ENCODE assay signal across 8 cellular contexts in the genomic region with DNA sequence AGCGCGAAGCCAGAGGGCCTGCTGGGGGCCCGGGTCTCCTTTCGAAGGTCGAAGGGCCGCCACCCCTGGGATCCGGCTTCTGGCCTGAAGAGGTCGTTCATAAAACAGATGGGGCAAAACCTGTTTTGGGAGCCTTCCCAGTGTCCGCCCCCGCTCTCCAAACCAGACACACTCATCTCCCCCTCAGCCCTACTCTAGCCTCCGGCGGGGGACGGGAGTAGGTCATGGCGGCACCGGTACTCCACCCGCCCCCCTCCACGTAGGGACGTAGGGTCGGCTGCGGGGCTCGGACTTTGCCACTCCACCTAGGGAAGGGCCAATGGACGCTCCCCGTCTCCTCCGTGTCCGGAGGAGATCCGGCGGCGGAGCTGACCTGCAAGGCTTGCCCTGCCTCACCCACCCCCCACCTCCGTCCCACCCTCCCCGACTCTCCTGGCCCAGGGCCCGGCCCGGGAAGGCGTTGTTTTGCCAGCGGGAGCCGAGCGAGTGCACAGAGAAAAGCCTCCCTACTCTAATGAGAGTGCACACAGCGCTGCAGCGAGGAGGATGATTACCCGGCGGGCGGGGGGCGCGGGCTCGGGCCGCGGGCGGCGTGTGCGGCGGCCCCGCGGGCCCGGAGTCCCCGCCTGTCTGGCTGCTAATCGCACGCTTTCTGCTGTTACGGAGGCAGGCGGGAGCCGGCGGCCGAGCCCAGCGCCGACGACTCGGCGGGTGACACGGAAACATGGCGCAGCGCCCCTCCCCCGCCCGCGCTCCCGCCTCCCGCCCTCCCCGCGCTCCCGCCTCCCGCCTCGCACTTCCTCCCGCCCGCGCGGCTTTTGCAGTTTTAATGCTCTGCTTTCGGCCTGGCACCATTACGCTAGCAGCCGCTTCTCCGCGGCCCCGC. TPM values are rescaled to one million over a fixed set of nuclear protein-coding genes. Genes with fewer than 3 reads are reported as not detected.
DNase-seq lines count a peak whose midpoint lies in the region; ATAC-seq and TF ChIP-seq lines count a peak whose summit lies in the region.

No MANE protein-coding gene starts in this region.

- no TSS peak for BruUV-seq in Caco-2 (replicated peaks; lab: Mats Ljungman, UMichigan)

- peaks cover 13% of the 10 kb centered on the region for H3K36me3 Mint-ChIP-seq in Caco-2 (ENCODE audit: insufficient read depth, unreplicated experiment)
- no peaks in the 10 kb centered on the region for H3K36me3 Mint-ChIP-seq in activated naive CD8-positive, alpha-beta T cell treated with anti-CD3 and anti-CD28 coated beads, Interleukin-2, amount 10 ng/mL, durations not matched to agents 7 days and 5 days

- H3K4me3 ChIP-seq in Caco-2 (ENCODE audit: low read depth, low read length) (peak overlapping the region; percentile 66), HUES6 (ENCODE audit: low read depth, low read length) (peak overlapping the region; percentile 58), left ventricle myocardium inferior (peak overlapping the region; percentile 72), psoas muscle (peak overlapping the region; percentile 67)

- peak overlapping the region; percentile 94 for H3K9ac ChIP-seq in HUES6 (ENCODE audit: low read length)

- H3K4me1 Mint-ChIP-seq in Caco-2 (ENCODE audit: low read depth, unreplicated experiment), result peaks cover 1% of the 10 kb centered on the region
- H3K4me1 Mint-ChIP-seq in activated naive CD8-positive, alpha-beta T cell treated with anti-CD3 and anti-CD28 coated beads, Interleukin-2, amount 10 ng/mL, durations not matched to agents 7 days and 5 days, result peaks cover 3% of the 10 kb centered on the region

- ATAC-seq in activated naive CD8-positive, alpha-beta T cell treated with anti-CD3 and anti-CD28 coated beads, Interleukin-2, amount 10 ng/mL, durations not matched to agents 7 days and 5 days (ENCODE audit: low read depth), result peak; percentile 34
- peak in 3 of 4 donors; percentile 14 to 35 (median 16) for ATAC-seq in psoas muscle
- ATAC-seq in GM19328 (IDR thresholded peaks at IDR 0.05; ENCODE audit: unreplicated experiment), result no peak
- ATAC-seq in HG03095 (IDR thresholded peaks at IDR 0.05; ENCODE audit: unreplicated experiment), result no peak

- TF ChIP-seq CTCF in Caco-2 (IDR thresholded peaks at IDR 0.05; ENCODE audit: insufficient read depth in 1 of 2, low read depth in 1 of 2, low read length in 1 of 2, severe bottlenecking in 1 of 2, unreplicated experiment in 1 of 2), result no peak
- no peak for TF ChIP-seq CTCF in left ventricle myocardium inferior (IDR thresholded peaks at IDR 0.05; ENCODE audit: borderline replicate concordance)
- TF ChIP-seq CTCF in psoas muscle (IDR thresholded peaks at IDR 0.05), result no peak

- CTCF ChIA-PET in Caco-2 (lab: Charles Lee), result no interaction called here

- H3K4me3 Mint-ChIP-seq in Caco-2 (ENCODE audit: unreplicated experiment), result peak overlapping the region; percentile 76
- H3K4me3 Mint-ChIP-seq in activated naive CD8-positive, alpha-beta T cell treated with anti-CD3 and anti-CD28 coated beads, Interleukin-2, amount 10 ng/mL, durations not matched to agents 7 days and 5 days, result peak overlapping the region; percentile 81

- intact Hi-C loops in Caco-2 (cut with micrococcal nuclease; ENCODE audit: unreplicated experiment) (loop anchor here (10.0 kb wide), 1 partner anchor 369 kb away; no protein-coding TSS in a partner anchor), left ventricle myocardium inferior (cut with micrococcal nuclease) (no loop called here), psoas muscle (cut with DNase I) (no loop called here)

- H3K4me1 ChIP-seq in Caco-2 (peaks cover 9% of the 10 kb centered on the region), HUES6 (ENCODE audit: control insufficient read depth, insufficient read depth, low read length) (peaks cover 37% of the 10 kb centered on the region), left ventricle myocardium inferior (peaks cover 35% of the 10 kb centered on the region), psoas muscle (peaks cover 23% of the 10 kb centered on the region)

- no peaks in the 10 kb centered on the region for H3K27me3 ChIP-seq in Caco-2 (replicated peaks; ENCODE audit: control insufficient read depth, insufficient read depth, low read length)
- peaks cover 55% of the 10 kb centered on the region for H3K27me3 ChIP-seq in HUES6 (ENCODE audit: control insufficient read depth, insufficient read depth, low read length)
- H3K27me3 ChIP-seq in left ventricle myocardium inferior (ENCODE audit: low read depth), result no peaks in the 10 kb centered on the region
- H3K27me3 ChIP-seq in psoas muscle (ENCODE audit: insufficient read depth in 3 of 3, low read length in 2 of 3), result peaks cover 0 to 88% (median 0%) of the 10 kb centered on the region in 3 donors

- H3K9me3 ChIP-seq in Caco-2 (no peaks in the 10 kb centered on the region), HUES6 (ENCODE audit: control insufficient read depth, insufficient read depth, low read depth, low read length) (no peaks in the 10 kb centered on the region; the same call in 1 of the 2 replicates), left ventricle myocardium inferior (replicated peaks) (no peaks in the 10 kb centered on the region), psoas muscle (no peaks in the 10 kb centered on the region)

- DNase-seq in Caco-2, result peak; percentile 64 to 69
- DNase-seq in SK-MEL-5 (ENCODE audit: low read depth, low spot score), result peak; percentile 35
- peak; percentile 74 for DNase-seq in activated naive CD8-positive, alpha-beta T cell treated with anti-CD3 and anti-CD28 coated beads, Interleukin-2, amount 10 ng/mL, durations not matched to agents 7 days and 5 days
- peak; percentile 79 for DNase-seq in left ventricle myocardium inferior
- peak; percentile 80 for DNase-seq in psoas muscle

- peak overlapping the region; percentile 84 for H3K27ac Mint-ChIP-seq in Caco-2 (ENCODE audit: unreplicated experiment)
- H3K27ac Mint-ChIP-seq in activated naive CD8-positive, alpha-beta T cell treated with anti-CD3 and anti-CD28 coated beads, Interleukin-2, amount 10 ng/mL, durations not matched to agents 7 days and 5 days, result peak overlapping the region; percentile 81

- no peaks in the 10 kb centered on the region for H3K27me3 Mint-ChIP-seq in Caco-2 (ENCODE audit: insufficient read depth, unreplicated experiment)
- no peaks in the 10 kb centered on the region for H3K27me3 Mint-ChIP-seq in activated naive CD8-positive, alpha-beta T cell treated with anti-CD3 and anti-CD28 coated beads, Interleukin-2, amount 10 ng/mL, durations not matched to agents 7 days and 5 days

- WGBS in psoas muscle, 3 donors, result 0 to 7% (median 0%) methylated on average over 14 to 85 of the region's 89 CpGs

- H3K36me3 ChIP-seq in Caco-2 (ENCODE audit: control insufficient read depth, insufficient read depth, low read length) (no peaks in the 10 kb centered on the region), HUES6 (ENCODE audit: control insufficient read depth, insufficient read depth, low read length) (no peaks in the 10 kb centered on the region), left ventricle myocardium inferior (no peaks in the 10 kb centered on the region), psoas muscle (ENCODE audit: insufficient read depth in 1 of 2, low read depth in 1 of 2) (no peaks in the 10 kb centered on the region)

- no peaks in the 10 kb centered on the region for H3K9me3 Mint-ChIP-seq in Caco-2 (ENCODE audit: unreplicated experiment)
- no peaks in the 10 kb centered on the region for H3K9me3 Mint-ChIP-seq in activated naive CD8-positive, alpha-beta T cell treated with anti-CD3 and anti-CD28 coated beads, Interleukin-2, amount 10 ng/mL, durations not matched to agents 7 days and 5 days

- in situ Hi-C loops in SK-MEL-5 (cut with HindIII; ENCODE audit: low pct_unique_long_range_greater_than_20kb, low sequenced_read_pairs), result no loop called here

- H3K27ac ChIP-seq in HUES6 (ENCODE audit: low read depth, low read length), result peak overlapping the region; percentile 47; the same call in 1 of the 2 replicates
- H3K27ac ChIP-seq in left ventricle myocardium inferior (replicated peaks), result peak overlapping the region; percentile 97
- H3K27ac ChIP-seq in psoas muscle, result peak overlapping the region; percentile 93

- POLR2A ChIA-PET in Caco-2 (lab: Charles Lee), result no interaction called here
- POLR2A ChIA-PET in activated naive CD8-positive, alpha-beta T cell treated with anti-CD3 and anti-CD28 coated beads, Interleukin-2, amount 10 ng/mL, durations not matched to agents 7 days and 5 days (lab: Charles Lee), result interaction anchor here (0.7 to 2.5 kb wide), 8 partner anchors 9 to 340 kb away, joined by 3 to 12 read pairs (median 4); no protein-coding TSS in a partner anchor

RNA-seq across cellular contexts. Expression of a gene that starts 8.3 kb away (rescaled TPM):
- total RNA-seq in Caco-2 (2022) (16.2 and 18.6 TPM in 2 replicates), left ventricle myocardium inferior (15.1 TPM), psoas muscle (10 to 100 TPM; 18.3 to 24.3 (median 19.6) TPM)
- total RNA-seq in SK-MEL-5 (2014; rRNA removed; shearing (Covaris generic)), result 21.2 and 24.3 TPM in 2 replicates
- 29.3 and 41.3 TPM in 2 replicates for polyA plus RNA-seq in SK-MEL-5 (2015; cell fraction: cytosol; rRNA removed)
- 14.4 and 20.7 TPM in 2 replicates for polyA plus RNA-seq in SK-MEL-5 (2015; cell fraction: nucleus; rRNA removed)
- total RNA-seq in activated naive CD8-positive, alpha-beta T cell treated with anti-CD3 and anti-CD28 coated beads, Interleukin-2, amount 10 ng/mL, durations not matched to agents 7 days and 5 days, result 10 to 100 TPM; 44.7 to 46.4 TPM
- polyA plus RNA-seq in psoas muscle, result 10 to 100 TPM in 2 of 3 donors, 1 to 10 TPM in 1; 6.4 to 14.2 (median 10.1) TPM

Comparison
In these comparisons a context has a peak if more than half of its experiments do, and no peak if none do; other contexts are left out.
1. H3K27ac ChIP-seq: peak in every context shown above with its lines; median percentile 97 in left ventricle myocardium inferior; 93 in psoas muscle; 47 in HUES6.
2. ATAC-seq: peak in activated naive CD8-positive, alpha-beta T cell treated with anti-CD3 and anti-CD28 coated beads, Interleukin-2, amount 10 ng/mL, durations not matched to agents 7 days and 5 days (single experiment) and psoas muscle (3 of 4); none in GM19328 (single experiment) and HG03095 (single experiment).
3. Peak in every context shown above with its lines, with median percentiles within 50 percentile points of each other: DNase-seq and H3K4me3 ChIP-seq.